ENCODE assay signal across 24 cellular contexts in the genomic region with DNA sequence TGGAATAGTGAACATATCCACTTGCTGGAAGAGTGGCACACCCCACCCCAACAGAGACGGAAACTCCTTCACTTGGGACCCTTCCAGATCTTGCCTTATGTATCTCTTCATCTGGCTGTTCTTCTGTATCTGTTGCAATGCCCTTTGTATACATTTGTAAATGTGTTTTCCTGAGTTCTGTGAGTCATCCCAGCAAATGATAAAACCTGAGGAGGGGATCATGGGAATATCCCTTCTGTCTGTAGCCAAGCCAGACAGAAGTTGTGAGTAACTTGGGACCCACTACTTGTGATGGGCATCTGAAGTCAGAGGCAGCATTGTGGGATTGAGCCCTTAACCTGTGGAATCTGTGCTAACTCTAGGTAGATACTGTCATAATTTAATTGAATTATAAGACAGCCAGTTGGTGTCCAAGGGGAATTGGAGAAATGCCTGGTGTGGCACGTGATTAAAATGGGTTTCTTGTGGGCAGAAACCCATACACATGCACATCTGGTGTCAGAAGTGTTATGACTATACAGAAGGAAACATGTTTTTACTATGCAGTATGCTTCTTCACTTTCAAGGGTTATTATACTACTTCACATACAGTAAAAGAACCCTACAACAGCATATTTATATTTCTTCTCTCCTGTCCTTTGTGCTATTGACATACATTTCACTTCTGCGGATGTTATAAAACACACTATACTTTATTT. TPM values are rescaled to one million over a fixed set of nuclear protein-coding genes. Genes with fewer than 3 reads are reported as not detected.
"Had no signal": no experiment of that assay in that cellular context is flagged by ENCODE, and none has a peak within 500 bp of the region (broad histone marks: within the 10 kb centered on the region; RNA-seq: fewer than 3 reads in every experiment).

No MANE protein-coding gene starts in this region.

- DNase-seq: activated CD4-positive, alpha-beta T cell treated with anti-CD3 and anti-CD28 coated beads for 1 hour; activated CD4-positive, alpha-beta T cell treated with anti-CD3 and anti-CD28 coated beads, Interleukin-2, amount 50 U/mL, for 4 hours; activated naive CD4-positive, alpha-beta T cell; activated naive CD8-positive, alpha-beta T cell treated with anti-CD3 and anti-CD28 coated beads for 36 hours; body of pancreas; foreskin melanocyte; glutamatergic neuron; hippocampal formation; islet precursor cell; left colon; lower lobe of right lung; stimulated activated CD4-positive, alpha-beta T cell treated with anti-CD3 and anti-CD28 coated beads, Interleukin-1b, Interleukin-23, amount 100 ng/mL, for 48 hours; stimulated activated CD8-positive, alpha-beta memory T cell treated with anti-CD3 and anti-CD28 coated beads, Interleukin-4, amount 100 ng/mL, for 48 hours; stimulated activated naive CD4-positive, alpha-beta T cell treated with Interleukin-2 at 50 U/mL for 16 hours; thyroid gland; WERI-Rb-1 had no signal

- H3K4me3 Mint-ChIP-seq: activated naive CD8-positive, alpha-beta T cell treated with anti-CD3 and anti-CD28 coated beads for 36 hours; central memory CD8-positive, alpha-beta T cell; natural killer cell treated with Interleukin-12 subunit alpha and Interleukin-12 subunit beta and Interleukin-15 and Interleukin-18, amount 100 ng/mL, for 72 hours had no signal

- H3K4me1 Mint-ChIP-seq: activated naive CD8-positive, alpha-beta T cell treated with anti-CD3 and anti-CD28 coated beads for 36 hours had no signal

- H3K4me3 ChIP-seq: body of pancreas, coronary artery, lower lobe of right lung, thyroid gland had no signal

- H3K27ac Mint-ChIP-seq: activated naive CD8-positive, alpha-beta T cell treated with anti-CD3 and anti-CD28 coated beads for 36 hours; natural killer cell treated with Interleukin-12 subunit alpha and Interleukin-12 subunit beta and Interleukin-15 and Interleukin-18, amount 100 ng/mL, for 72 hours had no signal

- H3K4me1 ChIP-seq: body of pancreas, lower lobe of right lung, thyroid gland had no signal

- H3K27me3 ChIP-seq: body of pancreas, thyroid gland had no signal

- ATAC-seq: body of pancreas, left colon, lower lobe of right lung had no signal

- H3K9me3 ChIP-seq: body of pancreas, lower lobe of right lung, thyroid gland had no signal

- H3K36me3 ChIP-seq: lower lobe of right lung, thyroid gland, WERI-Rb-1 had no signal

- H3K27ac ChIP-seq: body of pancreas, coronary artery, lower lobe of right lung, thyroid gland, WERI-Rb-1 had no signal

RNA-seq across cellular contexts. Expression of a gene that starts 32.3 kb away (rescaled TPM):
- total RNA-seq: activated CD8-positive, alpha-beta memory T cell treated with anti-CD3 and anti-CD28 coated beads for 36 hours; activated naive CD8-positive, alpha-beta T cell treated with anti-CD3 and anti-CD28 coated beads for 36 hours; body of pancreas; epithelial cell of proximal tubule; left colon; lower lobe of right lung; natural killer cell treated with Interleukin-12 subunit alpha and Interleukin-12 subunit beta and Interleukin-15 and Interleukin-18, amount 100 ng/mL, for 72 hours; subcutaneous adipose tissue; T-helper 2 cell treated with Interferon-gamma antibody and Interleukin-4, amounts not matched to agents 100 ng/mL and 5 ng/mL, for 36 hours; thyroid gland; ureter had no signal
